ENCODE assay signal across 8 cellular contexts in the genomic region with DNA sequence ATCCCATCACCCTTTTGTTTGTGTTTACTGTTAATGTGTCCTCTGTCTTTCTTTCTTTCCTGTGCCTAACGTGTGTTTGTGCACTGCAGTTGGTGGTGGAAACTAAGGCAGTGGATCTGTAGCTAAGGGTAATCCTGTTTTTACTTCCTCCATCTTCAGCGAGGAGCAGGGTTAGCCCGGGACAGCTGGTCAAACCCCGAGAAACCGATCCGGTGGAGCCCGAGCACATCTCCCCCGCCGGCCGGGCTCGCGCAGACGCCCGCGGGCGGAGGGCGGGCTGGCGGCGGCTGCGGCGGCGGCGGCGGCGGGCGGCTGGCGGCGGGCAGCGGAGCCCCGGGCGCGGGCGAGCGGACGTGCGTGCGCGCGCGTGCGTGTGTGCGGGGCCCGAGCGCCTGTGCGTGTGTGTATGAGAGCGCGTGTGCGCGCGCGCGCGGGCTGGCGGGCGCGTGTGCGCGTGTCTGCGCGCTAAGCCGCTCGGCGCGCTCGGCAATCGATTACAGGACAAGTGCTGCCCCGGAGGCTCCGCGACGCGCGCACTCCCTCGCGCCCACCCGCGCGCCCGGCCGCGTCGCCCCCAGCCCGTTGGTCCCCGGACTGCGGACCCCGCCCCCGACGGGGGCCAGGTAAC. TPM values are rescaled to one million over a fixed set of nuclear protein-coding genes. Genes with fewer than 3 reads are reported as not detected.
DNase-seq lines count a peak whose midpoint lies in the region; ATAC-seq and TF ChIP-seq lines count a peak whose summit lies in the region.

A gene (minus strand): TSS at position 176 of the 628 bp plus-strand sequence. CDS start 2,983 bp downstream, outside the sequence.

- ATAC-seq in GM18870 (IDR thresholded peaks at IDR 0.05; ENCODE audit: unreplicated experiment) (peak; percentile 53), HG03103 (IDR thresholded peaks at IDR 0.05; ENCODE audit: low read depth, unreplicated experiment) (peak; percentile 46)
- peak; percentile 63 to 79 for ATAC-seq in activated CD4-positive, CD25-positive, alpha-beta regulatory T cell treated with anti-CD3 and anti-CD28 coated beads, Interleukin-2, amount 50 U/mL, for 24 hours

- DNase-seq in AG04449 (ENCODE audit: low read depth, low spot score) (no peak), NCI-H2196 (lab: John Stamatoyannopoulos, UW; ENCODE audit: unreplicated experiment) (peak; percentile 90), chondrocyte (ENCODE audit: low spot score) (peak; percentile 93)
- peak; percentile 6 to 25 for DNase-seq in stimulated activated CD4-positive, alpha-beta T cell treated with anti-CD3 and anti-CD28 coated beads, Interleukin-1b, Interleukin-23, amount 100 ng/mL, for 1 hour (ENCODE audit: low read depth in 2 of 2)

- H3K4me3 Mint-ChIP-seq in chondrocyte (ENCODE audit: unreplicated experiment): peak within 1 kb of the TSS; percentile 88

- H3K27me3 Mint-ChIP-seq in chondrocyte (ENCODE audit: low read depth): no peaks in the 10 kb centered on the region

- POLR2A ChIA-PET in AG04449 (lab: Yijun Ruan, JAX): no interaction called here

- H3K27ac ChIP-seq in layer of hippocampus (ENCODE audit: low read depth, low read length): peak within 1 kb of the TSS; percentile 82

- CTCF ChIA-PET in AG04449 (lab: Yijun Ruan, JAX): interaction anchor here (1.0 to 17.6 kb wide), 15 partner anchors 11 to 465 kb away, joined by 3 to 229 read pairs (median 4); no protein-coding TSS in a partner anchor

- TF ChIP-seq CTCF in AG04449 (IDR thresholded peaks at IDR 0.05; ENCODE audit: insufficient read depth, low read length, missing control alignments) (no peak), chondrocyte (IDR thresholded peaks at IDR 0.05) (no peak)

- H3K4me1 Mint-ChIP-seq in chondrocyte (ENCODE audit: low read depth): peaks cover 57% of the 10 kb centered on the region

- H3K4me3 ChIP-seq in AG04449 (ENCODE audit: low read depth, low read length): peak within 1 kb of the TSS; percentile 79

- no peaks in the 10 kb centered on the region for H3K36me3 Mint-ChIP-seq in chondrocyte (ENCODE audit: low read depth)

- no peaks in the 10 kb centered on the region for H3K27me3 ChIP-seq in layer of hippocampus (ENCODE audit: control insufficient read depth, insufficient read depth, low read length)

- no peaks in the 10 kb centered on the region for H3K9me3 Mint-ChIP-seq in chondrocyte (ENCODE audit: low read depth)

- peak within 1 kb of the TSS; percentile 95 for H3K27ac Mint-ChIP-seq in chondrocyte (ENCODE audit: unreplicated experiment)

RNA-seq across cellular contexts. Expression of the gene that starts here (rescaled TPM):
- total RNA-seq in chondrocyte: 8.6 to 18.1 TPM (median 9.2 TPM) in 3 replicates
